ENCODE assay signal across 25 cellular contexts in genomic region chr3:170978335-170978745, GRCh38. TPM values are rescaled to one million over a fixed set of nuclear protein-coding genes. Genes with fewer than 3 reads are reported as not detected.
DNase-seq lines count a peak whose midpoint lies in the region; ATAC-seq and TF ChIP-seq lines count a peak whose summit lies in the region.
"Had no signal": no experiment of that assay in that cellular context is flagged by ENCODE, and none has a peak within 500 bp of the region (broad histone marks: within the 10 kb centered on the region; RNA-seq: fewer than 3 reads in every experiment).

No MANE protein-coding gene starts in this region.

- H3K4me3 Mint-ChIP-seq in nephron: no peak overlapping the region
- H3K4me3 Mint-ChIP-seq: activated naive CD4-positive, alpha-beta T cell treated with anti-CD3 and anti-CD28 coated beads for 36 hours; CD8-positive, alpha-beta T cell; T-cell had no signal

- no peak overlapping the region for H3K27ac ChIP-seq in esophagus squamous epithelium
- H3K27ac ChIP-seq: coronary artery, thoracic aorta, vagina had no signal

- WGBS in esophagus squamous epithelium, 2 donors: 78 to 80% methylated on average over 10 of the region's 10 CpGs

- no peaks in the 10 kb centered on the region for H3K4me1 Mint-ChIP-seq in nephron
- H3K4me1 Mint-ChIP-seq: T-cell had no signal

- peaks cover 12% of the 10 kb centered on the region for H3K9me3 Mint-ChIP-seq in nephron
- H3K9me3 Mint-ChIP-seq: activated naive CD4-positive, alpha-beta T cell treated with anti-CD3 and anti-CD28 coated beads for 36 hours; CD8-positive, alpha-beta T cell; T-cell had no signal

- H3K27me3 ChIP-seq in esophagus squamous epithelium: peaks cover 0 to 16% (median 0%) of the 10 kb centered on the region in 4 donors
- H3K27me3 ChIP-seq: vagina had no signal

- intact Hi-C loops in esophagus squamous epithelium (cut with DNase I): no loop called here

- no peaks in the 10 kb centered on the region for H3K36me3 ChIP-seq in esophagus squamous epithelium
- H3K36me3 ChIP-seq: thoracic aorta, vagina had no signal

- peak; percentile 61 for DNase-seq in EL
- DNase-seq in epithelial cell of proximal tubule (ENCODE audit: low read depth): peak; percentile 68
- no peak for DNase-seq in NCI-H524 (lab: John Stamatoyannopoulos, UW)
- no peak for DNase-seq in esophagus squamous epithelium (lab: John Stamatoyannopoulos, UW)
- DNase-seq: activated CD4-positive, CD25-positive, alpha-beta regulatory T cell treated with anti-CD3 and anti-CD28 coated beads, Interleukin-2, amount 50 U/mL, for 72 hours; activated CD8-positive, alpha-beta memory T cell treated with anti-CD3 and anti-CD28 coated beads for 24 hours; activated naive CD4-positive, alpha-beta T cell treated with anti-CD3 and anti-CD28 coated beads for 36 hours; activated T-cell treated with anti-CD3 and anti-CD28 coated beads, Interleukin-2, amount 50 U/mL, for 48 hours; amniotic stem cell; CD8-positive, alpha-beta T cell; GOT3; hippocampal formation; NCI-H774; nucleus accumbens; stimulated activated CD4-positive, alpha-beta T cell treated with anti-CD3 and anti-CD28 coated beads, Interleukin-4, amount 100 ng/mL, for 24 hours; stimulated activated naive CD4-positive, alpha-beta T cell treated with Interleukin-2 at 50 U/mL for 16 hours; T-cell had no signal

- no peaks in the 10 kb centered on the region for H3K36me3 Mint-ChIP-seq in nephron (ENCODE audit: low read depth)
- H3K36me3 Mint-ChIP-seq: CD8-positive, alpha-beta T cell; T-cell had no signal

- peak; percentile 46 for ATAC-seq in HG03354 (IDR thresholded peaks at IDR 0.05; ENCODE audit: poor library complexity, severe bottlenecking, unreplicated experiment)
- ATAC-seq in HG02623 (IDR thresholded peaks at IDR 0.05; ENCODE audit: unreplicated experiment): no peak
- ATAC-seq: CD8-positive, alpha-beta T cell; T-cell had no signal

- H3K27ac Mint-ChIP-seq in nephron: peak overlapping the region; percentile 77 to 82 (median 81)
- H3K27ac Mint-ChIP-seq: activated naive CD4-positive, alpha-beta T cell treated with anti-CD3 and anti-CD28 coated beads for 36 hours; CD8-positive, alpha-beta T cell; T-cell had no signal

- TF ChIP-seq CTCF in epithelial cell of proximal tubule (conservative IDR thresholded peaks at IDR 0.05; ENCODE audit: low read depth, low read length) (no peak), nephron (IDR thresholded peaks at IDR 0.05; ENCODE audit: unreplicated experiment in 3 of 3) (no peak), esophagus squamous epithelium (IDR thresholded peaks at IDR 0.05) (no peak)

- no peak for TF ChIP-seq POLR2A in esophagus squamous epithelium (IDR thresholded peaks at IDR 0.05)

- H3K9me3 ChIP-seq in esophagus squamous epithelium: no peaks in the 10 kb centered on the region
- H3K9me3 ChIP-seq: thoracic aorta, vagina had no signal

- no peaks in the 10 kb centered on the region for H3K4me1 ChIP-seq in esophagus squamous epithelium
- H3K4me1 ChIP-seq: vagina had no signal

- peaks cover 6% of the 10 kb centered on the region for H3K27me3 Mint-ChIP-seq in nephron (ENCODE audit: low read depth)

- H3K4me3 ChIP-seq in epithelial cell of proximal tubule (ENCODE audit: low read depth, low read length) (peak overlapping the region; percentile 5), esophagus squamous epithelium (no peak overlapping the region)
- H3K4me3 ChIP-seq: coronary artery, thoracic aorta, vagina had no signal

RNA-seq across cellular contexts. Expression of gene SLC2A2, which starts 48.2 kb away (rescaled TPM):
- total RNA-seq in epithelial cell of proximal tubule: not detected in 2 replicates
- not detected for total RNA-seq in esophagus squamous epithelium
- total RNA-seq: activated naive CD4-positive, alpha-beta T cell treated with anti-CD3 and anti-CD28 coated beads for 36 hours; bronchial epithelial cell; CD8-positive, alpha-beta T cell; myocyte; thoracic aorta; vagina had no signal

Comparison
In these comparisons a context has a peak if more than half of its experiments do, and no peak if none do; other contexts are left out.
1. DNase-seq: peak in EL (single experiment) and epithelial cell of proximal tubule (single experiment); none in NCI-H524 (0 of 2) and esophagus squamous epithelium (single experiment).